ENCODE assay signal across 1 cellular context in the genomic region with DNA sequence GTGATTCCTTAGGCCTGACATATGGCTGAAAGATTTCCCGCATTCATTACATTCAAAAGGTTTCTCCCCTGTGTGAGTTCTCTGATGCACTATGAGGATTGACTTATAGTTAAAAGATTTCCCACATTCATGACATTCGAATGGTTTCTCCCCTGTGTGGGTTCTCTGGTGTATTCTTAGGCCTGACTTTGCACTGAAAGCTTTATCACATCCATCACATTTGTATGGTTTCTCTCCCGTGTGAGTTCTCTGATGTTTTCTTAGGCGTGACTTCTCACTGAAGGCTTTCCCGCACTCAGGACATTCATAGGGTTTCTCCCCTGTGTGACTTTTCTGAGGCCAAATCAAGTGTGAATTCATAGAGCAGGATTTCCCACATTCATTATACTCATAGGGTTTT.
TF ChIP-seq lines count a peak whose summit lies in the region.

No MANE protein-coding gene starts in this region.

TF ChIP-seq in WTC11, 78 proteins besides CTCF, POLR2A, EP300 and RAD21 (continued from another document):
- TF ChIP-seq, protein P1, sequence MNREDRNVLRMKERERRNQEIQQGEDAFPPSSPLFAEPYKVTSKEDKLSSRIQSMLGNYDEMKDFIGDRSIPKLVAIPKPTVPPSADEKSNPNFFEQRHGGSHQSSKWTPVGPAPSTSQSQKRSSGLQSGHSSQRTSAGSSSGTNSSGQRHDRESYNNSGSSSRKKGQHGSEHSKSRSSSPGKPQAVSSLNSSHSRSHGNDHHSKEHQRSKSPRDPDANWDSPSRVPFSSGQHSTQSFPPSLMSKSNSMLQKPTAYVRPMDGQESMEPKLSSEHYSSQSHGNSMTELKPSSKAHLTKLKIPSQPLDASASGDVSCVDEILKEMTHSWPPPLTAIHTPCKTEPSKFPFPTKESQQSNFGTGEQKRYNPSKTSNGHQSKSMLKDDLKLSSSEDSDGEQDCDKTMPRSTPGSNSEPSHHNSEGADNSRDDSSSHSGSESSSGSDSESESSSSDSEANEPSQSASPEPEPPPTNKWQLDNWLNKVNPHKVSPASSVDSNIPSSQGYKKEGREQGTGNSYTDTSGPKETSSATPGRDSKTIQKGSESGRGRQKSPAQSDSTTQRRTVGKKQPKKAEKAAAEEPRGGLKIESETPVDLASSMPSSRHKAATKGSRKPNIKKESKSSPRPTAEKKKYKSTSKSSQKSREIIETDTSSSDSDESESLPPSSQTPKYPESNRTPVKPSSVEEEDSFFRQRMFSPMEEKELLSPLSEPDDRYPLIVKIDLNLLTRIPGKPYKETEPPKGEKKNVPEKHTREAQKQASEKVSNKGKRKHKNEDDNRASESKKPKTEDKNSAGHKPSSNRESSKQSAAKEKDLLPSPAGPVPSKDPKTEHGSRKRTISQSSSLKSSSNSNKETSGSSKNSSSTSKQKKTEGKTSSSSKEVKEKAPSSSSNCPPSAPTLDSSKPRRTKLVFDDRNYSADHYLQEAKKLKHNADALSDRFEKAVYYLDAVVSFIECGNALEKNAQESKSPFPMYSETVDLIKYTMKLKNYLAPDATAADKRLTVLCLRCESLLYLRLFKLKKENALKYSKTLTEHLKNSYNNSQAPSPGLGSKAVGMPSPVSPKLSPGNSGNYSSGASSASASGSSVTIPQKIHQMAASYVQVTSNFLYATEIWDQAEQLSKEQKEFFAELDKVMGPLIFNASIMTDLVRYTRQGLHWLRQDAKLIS (CRISPR knock-in tag; IDR thresholded peaks at IDR 0.05; ENCODE audit: borderline replicate concordance) = no peak
TF ChIP-seq in WTC11: peak in this region for 0.
